In the genomic region with DNA sequence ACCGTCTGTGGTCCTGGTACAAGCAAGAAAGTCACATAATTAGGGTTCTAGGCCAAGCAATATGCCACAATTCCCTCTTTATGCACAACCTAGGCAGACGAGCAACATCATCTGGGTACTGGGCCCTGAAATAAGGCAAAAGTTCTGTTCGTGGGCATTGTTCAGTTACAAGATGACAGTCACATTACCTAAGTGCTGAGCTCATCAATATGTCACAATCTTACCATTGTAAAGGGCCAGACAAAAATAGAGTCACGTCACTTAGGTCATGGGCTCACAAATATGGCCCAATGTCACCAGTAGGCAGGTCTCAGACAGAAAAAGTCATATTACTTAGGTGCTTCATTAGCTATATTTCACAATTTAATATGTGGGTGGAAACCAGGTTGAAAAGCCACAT, we compare ENCODE assay signal across 25 cellular contexts.
DNase-seq lines count a peak whose midpoint lies in the region; ATAC-seq, FAIRE-seq and TF ChIP-seq lines count a peak whose summit lies in the region.
"Had no signal": no experiment of that assay in that cellular context is flagged by ENCODE, and none has a peak within 500 bp of the region (broad histone marks: within the 10 kb centered on the region; RNA-seq: fewer than 3 reads in every experiment).

No MANE protein-coding gene starts in this region.

- no peak overlapping the region for H2BK12ac ChIP-seq in mesenchymal stem cell (ENCODE audit: low read length in 2 of 2)

- no peak overlapping the region for H3K18ac ChIP-seq in mesenchymal stem cell (ENCODE audit: low read depth in 1 of 2, low read length in 2 of 2)

- CTCF ChIA-PET in A549 (lab: Yijun Ruan, JAX), result no interaction called here

- H3K4me3 Mint-ChIP-seq in activated naive CD4-positive, alpha-beta T cell treated with anti-CD3 and anti-CD28 coated beads, Interleukin-2, amount 50 U/mL, for 24 hours, result no peak overlapping the region
- H3K4me3 Mint-ChIP-seq: CD14-positive monocyte; CD4-positive, alpha-beta memory T cell; CD4-positive, CD25-positive, alpha-beta regulatory T cell; CD8-positive, alpha-beta memory T cell had no signal

- H2BK120ac ChIP-seq in mesenchymal stem cell (ENCODE audit: low read depth, low read length), result no peak overlapping the region

- H3K9me3 ChIP-seq in A549 (no peaks in the 10 kb centered on the region), mesenchymal stem cell (ENCODE audit: control insufficient read depth, low read length) (no peaks in the 10 kb centered on the region)
- H3K9me3 ChIP-seq: BE2C, BLaER1 had no signal

- TF ChIP-seq RAD21 in A549 (conservative IDR thresholded peaks at IDR 0.05 in 1 of 2, IDR thresholded peaks at IDR 0.05 in 1 of 2), result no peak

- WGBS in A549 (ENCODE audit: missing lambda C conversion rate), result 7% methylated on average over 2 of the region's 4 CpGs
- WGBS in mesenchymal stem cell, result 39% methylated on average over 3 of the region's 4 CpGs

- H3K79me1 ChIP-seq in mesenchymal stem cell (replicated peaks; ENCODE audit: low read length, poor library complexity, severe bottlenecking), result no peaks in the 10 kb centered on the region

- TF ChIP-seq CTCF in A549 (IDR thresholded peaks at IDR 0.05), result no peak

- H3K4me2 ChIP-seq in A549, result no peak overlapping the region
- H3K4me2 ChIP-seq in mesenchymal stem cell (ENCODE audit: low read length, poor library complexity, severe bottlenecking), result no peak overlapping the region
- H3K4me2 ChIP-seq: BLaER1 had no signal

- FAIRE-seq in A549 (lab: Jason Lieb, UNC), result no peak
- FAIRE-seq: GM12878, GM12892, GM18507 had no signal

- H2BK15ac ChIP-seq in mesenchymal stem cell (ENCODE audit: low read depth, poor library complexity, severe bottlenecking), result no peak overlapping the region

- H3K36me3 ChIP-seq in mesenchymal stem cell (ENCODE audit: control insufficient read depth in 1 of 2, insufficient read depth in 2 of 2, low read depth in 1 of 2, low read length in 2 of 2), result no peaks in the 10 kb centered on the region
- H3K36me3 ChIP-seq: BE2C, BLaER1 had no signal

- H3K9me3 Mint-ChIP-seq in activated naive CD4-positive, alpha-beta T cell treated with anti-CD3 and anti-CD28 coated beads, Interleukin-2, amount 50 U/mL, for 24 hours, result no peaks in the 10 kb centered on the region
- H3K9me3 Mint-ChIP-seq: CD14-positive monocyte; CD4-positive, alpha-beta memory T cell; CD4-positive, CD25-positive, alpha-beta regulatory T cell; CD8-positive, alpha-beta memory T cell had no signal

- H3K9ac ChIP-seq in mesenchymal stem cell (ENCODE audit: low read length), result no peak overlapping the region
- H3K9ac ChIP-seq: BLaER1 had no signal

- no peaks in the 10 kb centered on the region for H3K27me3 Mint-ChIP-seq in activated naive CD4-positive, alpha-beta T cell treated with anti-CD3 and anti-CD28 coated beads, Interleukin-2, amount 50 U/mL, for 24 hours
- H3K27me3 Mint-ChIP-seq: CD4-positive, alpha-beta memory T cell; CD4-positive, CD25-positive, alpha-beta regulatory T cell; CD8-positive, alpha-beta memory T cell had no signal

- no peak for DNase-seq in activated naive CD4-positive, alpha-beta T cell (lab: John Stamatoyannopoulos, UW)
- DNase-seq in A549 (ENCODE audit: low read depth in 1 of 2, low spot score in 1 of 2) (no peak), mesenchymal stem cell (no peak), SKM-1 treated with dmso at 0.1 percent for 144 hours (lab: John Stamatoyannopoulos, UW; ENCODE audit: unreplicated experiment) (no peak)
- DNase-seq: ACHN; BE2C; C1 segment of cervical spinal cord; CD4-positive, alpha-beta memory T cell; CD4-positive, CD25-positive, alpha-beta regulatory T cell; CD8-positive, alpha-beta memory T cell; COR-L47; DMS 273 treated with DMSO at 0.1 percent for 48 hours; DMS153; DMS53; DMS79; DND-41; GDM1 had no signal

- H2BK5ac ChIP-seq in mesenchymal stem cell (ENCODE audit: low read depth, low read length, poor library complexity, severe bottlenecking), result no peak overlapping the region

- no peak overlapping the region for H3K23ac ChIP-seq in mesenchymal stem cell (ENCODE audit: low read length in 2 of 2)

- H3K4me3 ChIP-seq in A549, result no peak overlapping the region
- H3K4me3 ChIP-seq in mesenchymal stem cell (ENCODE audit: insufficient read depth in 1 of 2, low read depth in 1 of 2, low read length in 2 of 2), result no peak overlapping the region
- H3K4me3 ChIP-seq: BLaER1, GM12878 had no signal

- H4K8ac ChIP-seq in mesenchymal stem cell (ENCODE audit: low read length), result no peak overlapping the region

- H3K14ac ChIP-seq in mesenchymal stem cell (ENCODE audit: low read length in 2 of 2), result no peak overlapping the region

- H3K4ac ChIP-seq in mesenchymal stem cell (ENCODE audit: low read depth in 1 of 2, low read length in 2 of 2), result no peak overlapping the region

- no peaks in the 10 kb centered on the region for H3K27me3 ChIP-seq in mesenchymal stem cell (ENCODE audit: control insufficient read depth in 1 of 2, insufficient read depth in 1 of 2, low read length in 2 of 2)
- H3K27me3 ChIP-seq: BE2C, BLaER1 had no signal

- no peaks in the 10 kb centered on the region for H3K4me1 ChIP-seq in A549
- no peaks in the 10 kb centered on the region for H3K4me1 ChIP-seq in mesenchymal stem cell (ENCODE audit: control insufficient read depth, insufficient read depth, low read depth, low read length)
- H3K4me1 ChIP-seq: BE2C, BLaER1 had no signal

- TF ChIP-seq EP300 in A549 (IDR thresholded peaks at IDR 0.05), result no peak

- H3K27ac ChIP-seq in A549 (no peak overlapping the region), mesenchymal stem cell (ENCODE audit: low read length, poor library complexity, severe bottlenecking) (peak overlapping the region; percentile 92)
- H3K27ac ChIP-seq: 22Rv1, BLaER1 had no signal

- TF ChIP-seq POLR2A in A549 (IDR thresholded peaks at IDR 0.05; ENCODE audit: low read length), result no peak

- peak overlapping the region; percentile 66 for H2AK5ac ChIP-seq in mesenchymal stem cell (ENCODE audit: low read length, severe bottlenecking)

- POLR2A ChIA-PET in A549 (lab: Yijun Ruan, JAX), result no interaction called here

- peak overlapping the region; percentile 12 for H3K27ac Mint-ChIP-seq in activated naive CD4-positive, alpha-beta T cell treated with anti-CD3 and anti-CD28 coated beads, Interleukin-2, amount 50 U/mL, for 24 hours
- H3K27ac Mint-ChIP-seq: CD14-positive monocyte; CD4-positive, alpha-beta memory T cell; CD4-positive, CD25-positive, alpha-beta regulatory T cell; CD8-positive, alpha-beta memory T cell had no signal

- H2AFZ ChIP-seq in mesenchymal stem cell (ENCODE audit: low read depth, low read length), result no peak overlapping the region

- ATAC-seq in A549 (no peak), GM21367 (IDR thresholded peaks at IDR 0.05; ENCODE audit: unreplicated experiment) (no peak)
- ATAC-seq: GM12878 had no signal

- H3K36me3 Mint-ChIP-seq in activated naive CD4-positive, alpha-beta T cell treated with anti-CD3 and anti-CD28 coated beads, Interleukin-2, amount 50 U/mL, for 24 hours, result no peaks in the 10 kb centered on the region
- H3K36me3 Mint-ChIP-seq: CD14-positive monocyte; CD4-positive, alpha-beta memory T cell; CD4-positive, CD25-positive, alpha-beta regulatory T cell; CD8-positive, alpha-beta memory T cell had no signal

- H3K4me1 Mint-ChIP-seq in activated naive CD4-positive, alpha-beta T cell treated with anti-CD3 and anti-CD28 coated beads, Interleukin-2, amount 50 U/mL, for 24 hours, result no peaks in the 10 kb centered on the region
- H3K4me1 Mint-ChIP-seq: CD14-positive monocyte; CD4-positive, alpha-beta memory T cell; CD4-positive, CD25-positive, alpha-beta regulatory T cell; CD8-positive, alpha-beta memory T cell had no signal

- no peak overlapping the region for H4K91ac ChIP-seq in mesenchymal stem cell (ENCODE audit: low read length)

TF ChIP-seq in A549, 52 proteins besides CTCF, POLR2A, EP300 and RAD21:
- peak; percentile 31 for TF ChIP-seq MAFK (IDR thresholded peaks at IDR 0.05; ENCODE audit: partially characterized antibody)
- TF ChIP-seq, protein P1, sequence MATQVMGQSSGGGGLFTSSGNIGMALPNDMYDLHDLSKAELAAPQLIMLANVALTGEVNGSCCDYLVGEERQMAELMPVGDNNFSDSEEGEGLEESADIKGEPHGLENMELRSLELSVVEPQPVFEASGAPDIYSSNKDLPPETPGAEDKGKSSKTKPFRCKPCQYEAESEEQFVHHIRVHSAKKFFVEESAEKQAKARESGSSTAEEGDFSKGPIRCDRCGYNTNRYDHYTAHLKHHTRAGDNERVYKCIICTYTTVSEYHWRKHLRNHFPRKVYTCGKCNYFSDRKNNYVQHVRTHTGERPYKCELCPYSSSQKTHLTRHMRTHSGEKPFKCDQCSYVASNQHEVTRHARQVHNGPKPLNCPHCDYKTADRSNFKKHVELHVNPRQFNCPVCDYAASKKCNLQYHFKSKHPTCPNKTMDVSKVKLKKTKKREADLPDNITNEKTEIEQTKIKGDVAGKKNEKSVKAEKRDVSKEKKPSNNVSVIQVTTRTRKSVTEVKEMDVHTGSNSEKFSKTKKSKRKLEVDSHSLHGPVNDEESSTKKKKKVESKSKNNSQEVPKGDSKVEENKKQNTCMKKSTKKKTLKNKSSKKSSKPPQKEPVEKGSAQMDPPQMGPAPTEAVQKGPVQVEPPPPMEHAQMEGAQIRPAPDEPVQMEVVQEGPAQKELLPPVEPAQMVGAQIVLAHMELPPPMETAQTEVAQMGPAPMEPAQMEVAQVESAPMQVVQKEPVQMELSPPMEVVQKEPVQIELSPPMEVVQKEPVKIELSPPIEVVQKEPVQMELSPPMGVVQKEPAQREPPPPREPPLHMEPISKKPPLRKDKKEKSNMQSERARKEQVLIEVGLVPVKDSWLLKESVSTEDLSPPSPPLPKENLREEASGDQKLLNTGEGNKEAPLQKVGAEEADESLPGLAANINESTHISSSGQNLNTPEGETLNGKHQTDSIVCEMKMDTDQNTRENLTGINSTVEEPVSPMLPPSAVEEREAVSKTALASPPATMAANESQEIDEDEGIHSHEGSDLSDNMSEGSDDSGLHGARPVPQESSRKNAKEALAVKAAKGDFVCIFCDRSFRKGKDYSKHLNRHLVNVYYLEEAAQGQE (IDR thresholded peaks at IDR 0.05), result no peak
